8 cellular contexts compared by ENCODE assay signal in the genomic region with DNA sequence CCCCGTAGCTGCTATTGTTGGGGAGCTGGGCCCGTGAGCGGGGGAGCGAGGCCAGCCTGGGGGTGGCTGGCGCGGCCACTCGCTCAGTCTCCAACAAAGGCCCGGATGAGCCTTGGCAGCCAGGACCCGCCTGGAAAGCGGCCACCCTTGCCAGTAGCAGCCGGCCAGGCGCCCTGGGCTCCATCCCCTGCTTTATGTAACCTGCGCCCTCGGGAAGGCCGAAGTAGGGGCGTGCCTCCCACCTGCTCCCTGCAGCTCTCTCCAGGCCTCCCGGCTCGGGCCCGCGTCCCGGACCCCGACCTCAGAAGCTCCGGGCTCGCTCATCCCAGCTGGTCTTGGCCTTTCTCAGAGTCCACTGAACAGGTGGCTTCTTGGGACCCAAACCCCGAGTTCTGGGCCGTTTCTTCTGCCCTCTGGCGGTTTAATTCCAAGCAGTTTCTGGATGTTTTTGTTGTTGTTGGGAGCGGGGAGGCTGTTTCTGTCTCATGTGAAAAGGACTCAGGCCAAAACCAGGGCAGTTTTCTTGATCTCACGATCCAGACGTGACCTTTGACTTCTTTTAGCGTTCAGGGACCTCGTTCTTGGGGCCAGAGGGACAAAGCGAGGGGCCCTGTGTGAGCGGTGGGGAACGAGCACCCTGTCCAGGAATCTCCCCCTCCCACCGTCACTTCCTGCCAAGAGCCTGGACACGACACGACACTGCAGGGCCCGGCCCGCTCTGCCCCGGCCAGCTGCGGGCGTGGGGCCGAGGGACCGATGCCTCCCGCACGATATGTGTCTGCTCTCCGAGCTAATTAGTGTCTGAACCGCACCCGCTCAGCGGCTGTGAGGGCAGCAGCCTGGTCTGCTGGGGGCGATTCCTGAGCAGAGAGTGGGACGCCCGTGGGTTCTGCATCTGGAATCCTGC. TPM values are rescaled to one million over a fixed set of nuclear protein-coding genes. Genes with fewer than 3 reads are reported as not detected.
DNase-seq lines count a peak whose midpoint lies in the region; ATAC-seq and TF ChIP-seq lines count a peak whose summit lies in the region.

No MANE protein-coding gene starts in this region.

- H3K4me3 Mint-ChIP-seq in CD8-positive, alpha-beta memory T cell: peak overlapping the region; percentile 84 to 94 (median 88)

- H3K27me3 Mint-ChIP-seq in CD8-positive, alpha-beta memory T cell: peaks cover 1 to 4% of the 10 kb centered on the region in 2 donors

- peaks cover 0 to 16% (median 0%) of the 10 kb centered on the region in 3 donors for H3K36me3 Mint-ChIP-seq in CD8-positive, alpha-beta memory T cell

- no peaks in the 10 kb centered on the region for H3K27me3 ChIP-seq in CD8-positive, alpha-beta memory T cell (ENCODE audit: insufficient read depth, low read length, poor library complexity, severe bottlenecking)
- H3K27me3 ChIP-seq in heart left ventricle: no peaks in the 10 kb centered on the region
- no peaks in the 10 kb centered on the region for H3K27me3 ChIP-seq in osteoblast (ENCODE audit: insufficient read depth, low read length)

- peaks cover 39% of the 10 kb centered on the region for H4K20me1 ChIP-seq in osteoblast (ENCODE audit: insufficient read depth, low read length)

- H3K4me3 ChIP-seq in CD8-positive, alpha-beta memory T cell (ENCODE audit: low read length): peak overlapping the region; percentile 78
- H3K4me3 ChIP-seq in HEK293 (ENCODE audit: low read depth, low read length): peak overlapping the region; percentile 89
- peak overlapping the region; percentile 74 to 100 (median 94) for H3K4me3 ChIP-seq in heart left ventricle
- H3K4me3 ChIP-seq in osteoblast (ENCODE audit: insufficient read depth, low read length): peak overlapping the region; percentile 89

- peak in 2 of 5 donors; percentile 35 to 37 for DNase-seq in CD8-positive, alpha-beta memory T cell
- DNase-seq in OCI-M1 (lab: John Stamatoyannopoulos, UW): peak; percentile 70
- DNase-seq in heart left ventricle: peak; percentile 82 to 88 (median 86)
- DNase-seq in osteoblast (ENCODE audit: insufficient read length, low spot score, missing footprints): peak; percentile 99
- no peak for DNase-seq in activated gamma-delta T cell treated with Interleukin-2 at 50 U/mL for 16 hours
- DNase-seq in SHP77 treated with DMSO at 0.1 percent for 48 hours (lab: John Stamatoyannopoulos, UW): no peak

- H3K27ac Mint-ChIP-seq in CD8-positive, alpha-beta memory T cell: peak overlapping the region; percentile 82 to 94 (median 84)

- peaks cover 5% of the 10 kb centered on the region for H3K36me3 ChIP-seq in CD8-positive, alpha-beta memory T cell (ENCODE audit: insufficient read depth, low read length)
- H3K36me3 ChIP-seq in HEK293 (ENCODE audit: control insufficient read depth in 2 of 2, insufficient read depth in 1 of 2, low read length in 2 of 2) (peaks cover 3 to 28% of the 10 kb centered on the region in 2 experiments; a peak in 2 of 3 replicates), heart left ventricle (peaks cover 0 to 29% (median 23%) of the 10 kb centered on the region in 9 donors), osteoblast (ENCODE audit: insufficient read depth, low read length) (peaks cover 8% of the 10 kb centered on the region)

- peaks cover 19% of the 10 kb centered on the region for H3K4me1 ChIP-seq in CD8-positive, alpha-beta memory T cell (ENCODE audit: insufficient read depth, low read length)
- H3K4me1 ChIP-seq in HEK293 (ENCODE audit: control insufficient read depth, insufficient read depth, low read length) (peaks cover 7% of the 10 kb centered on the region), heart left ventricle (peaks cover 16 to 35% (median 28%) of the 10 kb centered on the region in 12 donors), osteoblast (ENCODE audit: insufficient read depth, low read length) (peaks cover 10% of the 10 kb centered on the region)

- H3K9me3 ChIP-seq in CD8-positive, alpha-beta memory T cell (ENCODE audit: low read length): no peaks in the 10 kb centered on the region
- no peaks in the 10 kb centered on the region for H3K9me3 ChIP-seq in HEK293 (ENCODE audit: control insufficient read depth, insufficient read depth, low read depth, low read length)
- H3K9me3 ChIP-seq in heart left ventricle: no peaks in the 10 kb centered on the region
- no peaks in the 10 kb centered on the region for H3K9me3 ChIP-seq in osteoblast (ENCODE audit: low read depth, low read length)

- H3K4me2 ChIP-seq in osteoblast (ENCODE audit: insufficient read depth, low read length): peak overlapping the region; percentile 97

- peak in 1 of 2 donors; percentile 17 for TF ChIP-seq POLR2A in heart left ventricle (IDR thresholded peaks at IDR 0.05)

- intact Hi-C loops in heart left ventricle (cut with DNase I): loop anchor here in 9 of 10 donors (2.0 to 10.0 kb wide), 3 partner anchors 39 to 102 kb away; a partner anchor contains a TSS

- ATAC-seq in heart left ventricle: peak; percentile 61 to 82 (median 68)

- H3K27ac ChIP-seq in CD8-positive, alpha-beta memory T cell (ENCODE audit: low read depth, low read length): peak overlapping the region; percentile 75
- H3K27ac ChIP-seq in HEK293 (ENCODE audit: extremely low read depth, low read depth, low read length): peak overlapping the region; percentile 96
- peak overlapping the region; percentile 88 for H3K27ac ChIP-seq in angular gyrus (ENCODE audit: low read depth, low read length)
- H3K27ac ChIP-seq in heart left ventricle: peak overlapping the region; percentile 90 to 100 (median 98)
- peak overlapping the region; percentile 91 for H3K27ac ChIP-seq in osteoblast (ENCODE audit: low read depth, low read length)

- POLR2A ChIA-PET in CD8-positive, alpha-beta memory T cell (lab: Charles Lee): interaction anchor here (1.1 to 2.8 kb wide), 4 partner anchors 9 to 39 kb away, joined by 3 to 18 read pairs (median 4); no protein-coding TSS in a partner anchor
- POLR2A ChIA-PET in HEK293 (lab: Yijun Ruan, JAX): interaction anchor here (0.9 to 3.8 kb wide), 9 partner anchors 9 to 109 kb away, joined by 3 to 35 read pairs (median 13); a partner anchor contains a TSS

- H3K9me3 Mint-ChIP-seq in CD8-positive, alpha-beta memory T cell: no peaks in the 10 kb centered on the region

- peaks cover 54% of the 10 kb centered on the region for H3K79me2 ChIP-seq in osteoblast (ENCODE audit: insufficient read depth, low read length)

- peak overlapping the region; percentile 68 for H2AFZ ChIP-seq in osteoblast (ENCODE audit: low read length)

- CTCF ChIA-PET in CD8-positive, alpha-beta memory T cell (lab: Charles Lee): interaction anchor here (0.9 to 6.2 kb wide), 6 partner anchors 11 to 51 kb away, joined by 3 to 55 read pairs (median 6); a partner anchor contains a TSS
- CTCF ChIA-PET in HEK293 (lab: Yijun Ruan, JAX): interaction anchor here (0.6 to 6.4 kb wide), 6 partner anchors 9 to 660 kb away, joined by 3 to 49 read pairs (median 4); no protein-coding TSS in a partner anchor

- WGBS in heart left ventricle, 4 donors: 1 to 2% (median 2%) methylated on average over 33 to 54 of the region's 54 CpGs

- H3K4me1 Mint-ChIP-seq in CD8-positive, alpha-beta memory T cell: peaks cover 9 to 29% (median 18%) of the 10 kb centered on the region in 3 donors

- TF ChIP-seq CTCF in HEK293 (tag by site-specific recombination; IDR thresholded peaks at IDR 0.05): peak; percentile 40
- TF ChIP-seq CTCF in heart left ventricle (IDR thresholded peaks at IDR 0.05): peak; percentile 24 to 64 (median 48)
- TF ChIP-seq CTCF in osteoblast (IDR thresholded peaks at IDR 0.05; ENCODE audit: extremely low read depth, low read depth, low read length): peak; percentile 65

TF ChIP-seq in HEK293, 187 proteins besides CTCF, POLR2A, EP300 and RAD21 (continues in another document):
- no peak for TF ChIP-seq ZNF324 (tag by site-specific recombination; IDR thresholded peaks at IDR 0.05)
- TF ChIP-seq ZNF248 (tag by site-specific recombination; IDR thresholded peaks at IDR 0.05): no peak
- no peak for TF ChIP-seq ZNF670 (tag by site-specific recombination; IDR thresholded peaks at IDR 0.05; ENCODE audit: low read depth)
- no peak for TF ChIP-seq ZNF157 (tag by site-specific recombination; IDR thresholded peaks at IDR 0.05)
- TF ChIP-seq ZNF530 (tag by site-specific recombination; IDR thresholded peaks at IDR 0.05; ENCODE audit: low read depth): no peak
- TF ChIP-seq ZBTB20 (tag by site-specific recombination; IDR thresholded peaks at IDR 0.05): peak; percentile 45; the same call in 1 of the 2 replicates
- peak; percentile 87 for TF ChIP-seq SCRT2 (tag by site-specific recombination; IDR thresholded peaks at IDR 0.05)
- no peak for TF ChIP-seq ZNF514 (tag by site-specific recombination; IDR thresholded peaks at IDR 0.05)
- no peak for TF ChIP-seq ZEB2 (tag by site-specific recombination; IDR thresholded peaks at IDR 0.05)
- no peak for TF ChIP-seq ZNF19 (tag by site-specific recombination; IDR thresholded peaks at IDR 0.05; ENCODE audit: low read depth)

RNA-seq across cellular contexts. Expression of a gene that starts 1.3 kb away (rescaled TPM):
- total RNA-seq in CD8-positive, alpha-beta memory T cell: 10 to 100 TPM; 56.9 to 57.8 TPM
- 46.9 TPM for polyA plus RNA-seq in CD8-positive, alpha-beta memory T cell
- 100 to 1,000 TPM in 3 of 9 donors, 10 to 100 TPM in 6; 61.9 to 200 (median 84.6) TPM for total RNA-seq in heart left ventricle
- 100 to 1,000 TPM; 122 to 148 TPM for polyA plus RNA-seq in heart left ventricle
- 32.9 and 40.4 TPM in 2 replicates for total RNA-seq in osteoblast

RNA-seq across cellular contexts. Expression of a gene that starts 11.0 kb away (rescaled TPM):
- 10 to 100 TPM; 48.8 to 50.5 TPM for total RNA-seq in CD8-positive, alpha-beta memory T cell
- polyA plus RNA-seq in CD8-positive, alpha-beta memory T cell: 327 TPM
- 1 to 10 TPM in 2 of 9 donors, under 1 TPM in 2, not detected in 5; 0.40 to 3.0 (median 0.87) TPM for total RNA-seq in heart left ventricle
- polyA plus RNA-seq in heart left ventricle: under 1 TPM; 0.12 to 0.34 TPM
- under 0.01 TPM in 1 of 2 replicates, not detected in the other for total RNA-seq in osteoblast

RNA-seq across cellular contexts. Expression of a gene that starts 25.5 kb away (rescaled TPM):
- total RNA-seq in CD8-positive, alpha-beta memory T cell: 10 to 100 TPM; 18.6 to 20.0 TPM
- polyA plus RNA-seq in CD8-positive, alpha-beta memory T cell: 50.3 TPM
- 10 to 100 TPM in 8 of 9 donors, 1 to 10 TPM in 1; 5.7 to 39.3 (median 11.3) TPM for total RNA-seq in heart left ventricle
- 10 to 100 TPM; 18.3 to 18.6 TPM for polyA plus RNA-seq in heart left ventricle
- total RNA-seq in osteoblast: 38.3 and 47.8 TPM in 2 replicates

RNA-seq across cellular contexts. Expression of a gene that starts 36.5 kb away (rescaled TPM):
- total RNA-seq in CD8-positive, alpha-beta memory T cell: under 1 TPM; 0.33 to 0.44 TPM
- polyA plus RNA-seq in CD8-positive, alpha-beta memory T cell: 0.12 TPM
- total RNA-seq in heart left ventricle (under 1 TPM in 8 of 9 donors, not detected in 1; 0.23 to 0.56 (median 0.36) TPM), osteoblast (0.59 and 0.72 TPM in 2 replicates)
- polyA plus RNA-seq in heart left ventricle: under 1 TPM; 0.04 to 0.61 TPM

RNA-seq across cellular contexts. Expression of a gene that starts 39.6 kb away (rescaled TPM):
- 100 to 1,000 TPM; 250 to 262 TPM for total RNA-seq in CD8-positive, alpha-beta memory T cell
- 436 TPM for polyA plus RNA-seq in CD8-positive, alpha-beta memory T cell
- 1,000 to 10,000 TPM; 1,160 to 2,590 (median 1,462) TPM for total RNA-seq in heart left ventricle
- 1,000 to 10,000 TPM in 1 of 2 donors, 100 to 1,000 TPM in 1; 727 to 2,989 TPM for polyA plus RNA-seq in heart left ventricle
- total RNA-seq in osteoblast: 273 and 291 TPM in 2 replicates

Comparison
In these comparisons a context has a peak if more than half of its experiments do, and no peak if none do; other contexts are left out.
1. DNase-seq: peak in OCI-M1 (single experiment), heart left ventricle (5 of 5) and osteoblast (single experiment); none in activated gamma-delta T cell treated with Interleukin-2 at 50 U/mL for 16 hours (single experiment) and SHP77 treated with DMSO at 0.1 percent for 48 hours (single experiment).
2. RNA of a gene that starts 11.0 kb away (total RNA-seq): 48.8 to 50.5 TPM in CD8-positive, alpha-beta memory T cell; 0.40 to 3.0 TPM in heart left ventricle and under 0.01 TPM in osteoblast; every median in the first group is over 10 times any median in the second.
3. Peak in every context shown above with its lines, with median percentiles within 50 percentile points of each other: H3K27ac ChIP-seq, H3K4me3 ChIP-seq and CTCF ChIP-seq.